ENCODE assay signal across 21 cellular contexts in genomic region chr2:241811209-241811951, GRCh38. TPM values are rescaled to one million over a fixed set of nuclear protein-coding genes. Genes with fewer than 3 reads are reported as not detected.
DNase-seq lines count a peak whose midpoint lies in the region; ATAC-seq, FAIRE-seq and TF ChIP-seq lines count a peak whose summit lies in the region.
"Had no signal": no experiment of that assay in that cellular context is flagged by ENCODE, and none has a peak within 500 bp of the region (broad histone marks: within the 10 kb centered on the region; RNA-seq: fewer than 3 reads in every experiment).

No MANE protein-coding gene starts in this region.

- no peaks in the 10 kb centered on the region for H3K36me3 ChIP-seq in heart left ventricle
- no peaks in the 10 kb centered on the region for H3K36me3 ChIP-seq in aorta (ENCODE audit: control insufficient read depth in 1 of 2, insufficient read depth in 2 of 2, low read length in 1 of 2)

- intact Hi-C loops in activated CD8-positive, alpha-beta T cell treated with anti-CD3 and anti-CD28 coated beads for 36 hours (cut with micrococcal nuclease) = no loop called here
- intact Hi-C loops in heart left ventricle (cut with DNase I) = loop anchor here in 1 of 10 donors (5.0 kb wide), 1 partner anchor 46 kb away; the partner anchor contains the start of gene PDCD1
- intact Hi-C loops in aorta (cut with DNase I) = no loop called here

- no peaks in the 10 kb centered on the region for H3K36me3 Mint-ChIP-seq in activated CD8-positive, alpha-beta T cell treated with anti-CD3 and anti-CD28 coated beads, Interleukin-2, amount 10 ng/mL, durations not matched to agents 7 days and 5 days (ENCODE audit: low read depth)
- H3K36me3 Mint-ChIP-seq in activated CD8-positive, alpha-beta T cell treated with anti-CD3 and anti-CD28 coated beads for 36 hours (ENCODE audit: low read depth) = no peaks in the 10 kb centered on the region
- no peaks in the 10 kb centered on the region for H3K36me3 Mint-ChIP-seq in nephron progenitor cell (ENCODE audit: low read depth)
- H3K36me3 Mint-ChIP-seq: naive B cell had no signal

- peaks cover 8% of the 10 kb centered on the region for H3K4me1 Mint-ChIP-seq in activated CD8-positive, alpha-beta T cell treated with anti-CD3 and anti-CD28 coated beads, Interleukin-2, amount 10 ng/mL, durations not matched to agents 7 days and 5 days (ENCODE audit: low read depth)
- peaks cover 2% of the 10 kb centered on the region for H3K4me1 Mint-ChIP-seq in activated CD8-positive, alpha-beta T cell treated with anti-CD3 and anti-CD28 coated beads for 36 hours (ENCODE audit: low read depth)
- peaks cover 34% of the 10 kb centered on the region for H3K4me1 Mint-ChIP-seq in nephron progenitor cell
- H3K4me1 Mint-ChIP-seq: naive B cell had no signal

- FAIRE-seq in HTR-8/SVneo (lab: Jason Lieb, UNC) = no peak
- FAIRE-seq: astrocyte, D721Med had no signal

- no peaks in the 10 kb centered on the region for H3K9me3 Mint-ChIP-seq in activated CD8-positive, alpha-beta T cell treated with anti-CD3 and anti-CD28 coated beads, Interleukin-2, amount 10 ng/mL, durations not matched to agents 7 days and 5 days (ENCODE audit: insufficient read depth)
- no peaks in the 10 kb centered on the region for H3K9me3 Mint-ChIP-seq in activated CD8-positive, alpha-beta T cell treated with anti-CD3 and anti-CD28 coated beads for 36 hours
- H3K9me3 Mint-ChIP-seq in nephron progenitor cell = no peaks in the 10 kb centered on the region
- H3K9me3 Mint-ChIP-seq: activated T-cell treated with anti-CD3 and anti-CD28 coated beads, Interleukin-2, amount 50 U/mL, for 24 hours; T-helper 1 cell treated with Interleukin-12 subunit alpha and Interleukin-12 subunit beta and Interleukin-4 antibody, amounts not matched to agents 30 μg/mL and 1 μg/mL, for 36 hours had no signal

- H3K27me3 Mint-ChIP-seq in activated CD8-positive, alpha-beta T cell treated with anti-CD3 and anti-CD28 coated beads, Interleukin-2, amount 10 ng/mL, durations not matched to agents 7 days and 5 days (ENCODE audit: low read depth) = no peaks in the 10 kb centered on the region
- H3K27me3 Mint-ChIP-seq in activated CD8-positive, alpha-beta T cell treated with anti-CD3 and anti-CD28 coated beads for 36 hours = peaks cover 4% of the 10 kb centered on the region
- H3K27me3 Mint-ChIP-seq in nephron progenitor cell (ENCODE audit: low read depth, poor library complexity) = peaks cover 2% of the 10 kb centered on the region

- peak; percentile 8 for ATAC-seq in activated CD8-positive, alpha-beta T cell treated with anti-CD3 and anti-CD28 coated beads, Interleukin-2, amount 10 ng/mL, durations not matched to agents 7 days and 5 days
- no peak for ATAC-seq in activated CD8-positive, alpha-beta T cell treated with anti-CD3 and anti-CD28 coated beads for 36 hours
- peak; percentile 70 to 91 (median 82) for ATAC-seq in heart left ventricle
- ATAC-seq in aorta (ENCODE audit: low FRiP score) = peak; percentile 36
- no peak for ATAC-seq in GM18909 (IDR thresholded peaks at IDR 0.05; ENCODE audit: poor library complexity, unreplicated experiment)

- peak overlapping the region; percentile 20 to 91 (median 66) for H3K27ac ChIP-seq in heart left ventricle
- no peak overlapping the region for H3K27ac ChIP-seq in aorta (ENCODE audit: low read depth in 1 of 2, low read length in 2 of 2)
- H3K27ac ChIP-seq: PC-9 had no signal

- TF ChIP-seq POLR2A in heart left ventricle (IDR thresholded peaks at IDR 0.05) = no peak

- CTCF ChIA-PET in activated CD8-positive, alpha-beta T cell treated with anti-CD3 and anti-CD28 coated beads, Interleukin-2, amount 10 ng/mL, durations not matched to agents 7 days and 5 days (lab: Charles Lee) = no interaction called here
- CTCF ChIA-PET in activated CD8-positive, alpha-beta T cell treated with anti-CD3 and anti-CD28 coated beads for 36 hours (lab: Charles Lee) = interaction anchor here (1.0 to 1.5 kb wide), 2 partner anchors 24 to 28 kb away, joined by 3 read pairs; no protein-coding TSS in a partner anchor

- peaks cover 0 to 32% (median 13%) of the 10 kb centered on the region in 12 donors for H3K4me1 ChIP-seq in heart left ventricle
- H3K4me1 ChIP-seq in aorta (ENCODE audit: control insufficient read depth in 1 of 2, insufficient read depth in 2 of 2, low read length in 2 of 2) = no peaks in the 10 kb centered on the region

- DNase-seq in activated CD8-positive, alpha-beta T cell treated with anti-CD3 and anti-CD28 coated beads, Interleukin-2, amount 10 ng/mL, durations not matched to agents 7 days and 5 days = no peak
- DNase-seq in activated CD8-positive, alpha-beta T cell treated with anti-CD3 and anti-CD28 coated beads for 36 hours = no peak
- DNase-seq in heart left ventricle (peak; percentile 61 to 85 (median 83)), nephron progenitor cell (peak; percentile 2), aorta (peak; percentile 46 to 77), HTR-8/SVneo (ENCODE audit: insufficient read length, low spot score) (no peak), NCI-H524 treated with DMSO at 0.1 percent for 48 hours (lab: John Stamatoyannopoulos, UW) (no peak)
- DNase-seq: activated CD4-positive, alpha-beta T cell treated with anti-CD3 and anti-CD28 coated beads for 1 hour; activated T-cell treated with anti-CD3 and anti-CD28 coated beads, Interleukin-2, amount 50 U/mL, for 24 hours; effector CD4-positive, alpha-beta T cell; naive B cell; NCI-H226; PC-9 had no signal

- H3K9me3 ChIP-seq in heart left ventricle (no peaks in the 10 kb centered on the region), aorta (ENCODE audit: control insufficient read depth, low read length) (no peaks in the 10 kb centered on the region)

- H3K4me3 ChIP-seq in heart left ventricle (peak overlapping the region in 1 of 12 donors; percentile 25), aorta (ENCODE audit: low read length in 2 of 2) (no peak overlapping the region)
- H3K4me3 ChIP-seq: PC-9 had no signal

- H3K27ac Mint-ChIP-seq in activated CD8-positive, alpha-beta T cell treated with anti-CD3 and anti-CD28 coated beads, Interleukin-2, amount 10 ng/mL, durations not matched to agents 7 days and 5 days = no peak overlapping the region
- H3K27ac Mint-ChIP-seq in activated CD8-positive, alpha-beta T cell treated with anti-CD3 and anti-CD28 coated beads for 36 hours = no peak overlapping the region
- H3K27ac Mint-ChIP-seq in nephron progenitor cell = no peak overlapping the region
- H3K27ac Mint-ChIP-seq: activated T-cell treated with anti-CD3 and anti-CD28 coated beads, Interleukin-2, amount 50 U/mL, for 24 hours; T-helper 1 cell treated with Interleukin-12 subunit alpha and Interleukin-12 subunit beta and Interleukin-4 antibody, amounts not matched to agents 30 μg/mL and 1 μg/mL, for 36 hours had no signal

- H3K27me3 ChIP-seq in heart left ventricle = no peaks in the 10 kb centered on the region
- no peaks in the 10 kb centered on the region for H3K27me3 ChIP-seq in aorta (ENCODE audit: control insufficient read depth in 1 of 2, insufficient read depth in 2 of 2, low read length in 1 of 2)

- POLR2A ChIA-PET in activated CD8-positive, alpha-beta T cell treated with anti-CD3 and anti-CD28 coated beads, Interleukin-2, amount 10 ng/mL, durations not matched to agents 7 days and 5 days (lab: Charles Lee) = no interaction called here
- POLR2A ChIA-PET in activated CD8-positive, alpha-beta T cell treated with anti-CD3 and anti-CD28 coated beads for 36 hours (lab: Charles Lee) = no interaction called here

- H3K4me3 Mint-ChIP-seq in activated CD8-positive, alpha-beta T cell treated with anti-CD3 and anti-CD28 coated beads, Interleukin-2, amount 10 ng/mL, durations not matched to agents 7 days and 5 days = no peak overlapping the region
- H3K4me3 Mint-ChIP-seq in activated CD8-positive, alpha-beta T cell treated with anti-CD3 and anti-CD28 coated beads for 36 hours = no peak overlapping the region
- no peak overlapping the region for H3K4me3 Mint-ChIP-seq in nephron progenitor cell
- H3K4me3 Mint-ChIP-seq: activated T-cell treated with anti-CD3 and anti-CD28 coated beads, Interleukin-2, amount 50 U/mL, for 24 hours; naive B cell; T-helper 1 cell treated with Interleukin-12 subunit alpha and Interleukin-12 subunit beta and Interleukin-4 antibody, amounts not matched to agents 30 μg/mL and 1 μg/mL, for 36 hours had no signal

- WGBS in heart left ventricle, 4 donors = 78 to 91% (median 85%) methylated on average over 11 to 27 of the region's 27 CpGs
- WGBS in aorta, 2 donors = 69 to 70% methylated on average over 25 to 27 of the region's 27 CpGs

- TF ChIP-seq CTCF in activated CD8-positive, alpha-beta T cell treated with anti-CD3 and anti-CD28 coated beads for 36 hours (IDR thresholded peaks at IDR 0.05) = no peak
- TF ChIP-seq CTCF in heart left ventricle (IDR thresholded peaks at IDR 0.05) = no peak
- TF ChIP-seq CTCF in nephron progenitor cell (IDR thresholded peaks at IDR 0.05) = no peak

RNA-seq across cellular contexts. Expression of gene NEU4, which starts 2.4 kb away (rescaled TPM):
- total RNA-seq in activated CD8-positive, alpha-beta T cell treated with anti-CD3 and anti-CD28 coated beads, Interleukin-2, amount 10 ng/mL, durations not matched to agents 7 days and 5 days = under 1 TPM; 0.31 to 0.45 TPM
- under 1 TPM; 0.38 to 0.54 TPM for total RNA-seq in activated CD8-positive, alpha-beta T cell treated with anti-CD3 and anti-CD28 coated beads for 36 hours
- total RNA-seq in heart left ventricle (1 to 10 TPM in 1 of 9 donors, under 1 TPM in 4, not detected in 4; 0.21 to 1.4 (median 0.45) TPM), aorta (under 1 TPM in 1 of 2 donors, not detected in 1; 0.26 TPM)
- polyA plus RNA-seq in heart left ventricle (under 1 TPM; 0.07 to 0.50 TPM), aorta (1 to 10 TPM in 1 of 2 donors, not detected in 1; 6.4 TPM)
- total RNA-seq: fibroblast of villous mesenchyme, HT1080, kidney epithelial cell had no signal

RNA-seq across cellular contexts. Expression of gene GAL3ST2, which starts 34.8 kb away (rescaled TPM):
- under 1 TPM; 0.34 TPM for total RNA-seq in activated CD8-positive, alpha-beta T cell treated with anti-CD3 and anti-CD28 coated beads, Interleukin-2, amount 10 ng/mL, durations not matched to agents 7 days and 5 days
- total RNA-seq in activated CD8-positive, alpha-beta T cell treated with anti-CD3 and anti-CD28 coated beads for 36 hours = under 1 TPM; 0.89 to 0.95 TPM
- total RNA-seq in heart left ventricle (1 to 10 TPM in 1 of 9 donors, under 1 TPM in 1, not detected in 7; 0.21 to 1.7 TPM), aorta (not detected)
- polyA plus RNA-seq in heart left ventricle (not detected), aorta (not detected)
- total RNA-seq: astrocyte, HT1080, kidney epithelial cell had no signal

RNA-seq across cellular contexts. Expression of gene PDCD1, which starts 47.3 kb away (rescaled TPM):
- total RNA-seq in activated CD8-positive, alpha-beta T cell treated with anti-CD3 and anti-CD28 coated beads, Interleukin-2, amount 10 ng/mL, durations not matched to agents 7 days and 5 days = 1 to 10 TPM; 2.4 to 2.5 TPM
- total RNA-seq in activated CD8-positive, alpha-beta T cell treated with anti-CD3 and anti-CD28 coated beads for 36 hours = 10 to 100 TPM; 19.4 to 20.3 TPM
- total RNA-seq in heart left ventricle = 1 to 10 TPM in 5 of 9 donors, under 1 TPM in 4; 0.27 to 7.6 (median 1.3) TPM
- 1 to 10 TPM; 3.3 to 4.7 TPM for polyA plus RNA-seq in heart left ventricle
- under 1 TPM; 0.39 to 0.75 TPM for total RNA-seq in aorta
- polyA plus RNA-seq in aorta = not detected
- total RNA-seq: astrocyte, fibroblast of villous mesenchyme, HT1080, PC-9, temporal lobe had no signal

RNA-seq across cellular contexts. Expression of gene RTP5, which starts 58.1 kb away (rescaled TPM):
- not detected for total RNA-seq in activated CD8-positive, alpha-beta T cell treated with anti-CD3 and anti-CD28 coated beads, Interleukin-2, amount 10 ng/mL, durations not matched to agents 7 days and 5 days
- under 1 TPM; 0.22 to 0.29 TPM for total RNA-seq in activated CD8-positive, alpha-beta T cell treated with anti-CD3 and anti-CD28 coated beads for 36 hours
- total RNA-seq in heart left ventricle (not detected), aorta (not detected)
- polyA plus RNA-seq in heart left ventricle (not detected), aorta (not detected)
- total RNA-seq: astrocyte, fibroblast of villous mesenchyme, HT1080, kidney epithelial cell, PC-9 had no signal

Comparison
In these comparisons a context has a peak if more than half of its experiments do, and no peak if none do; other contexts are left out.
1. ATAC-seq: peak in activated CD8-positive, alpha-beta T cell treated with anti-CD3 and anti-CD28 coated beads, Interleukin-2, amount 10 ng/mL, durations not matched to agents 7 days and 5 days (single experiment), heart left ventricle (4 of 4) and aorta (single experiment); none in activated CD8-positive, alpha-beta T cell treated with anti-CD3 and anti-CD28 coated beads for 36 hours (single experiment) and GM18909 (single experiment).
2. DNase-seq: peak in heart left ventricle (5 of 5), nephron progenitor cell (single experiment) and aorta (2 of 2); none in activated CD8-positive, alpha-beta T cell treated with anti-CD3 and anti-CD28 coated beads, Interleukin-2, amount 10 ng/mL, durations not matched to agents 7 days and 5 days (single experiment), activated CD8-positive, alpha-beta T cell treated with anti-CD3 and anti-CD28 coated beads for 36 hours (single experiment), HTR-8/SVneo (single experiment) and NCI-H524 treated with DMSO at 0.1 percent for 48 hours (single experiment).
3. H3K27ac ChIP-seq: peak in heart left ventricle (12 of 12); none in aorta (0 of 2).